Comparison of ENCODE assay signal across 6 cellular contexts in genomic region chr4:44046491-44046890, GRCh38.
"Had no signal": no experiment of that assay in that cellular context is flagged by ENCODE, and none has a peak within 500 bp of the region (broad histone marks: within the 10 kb centered on the region; RNA-seq: fewer than 3 reads in every experiment).

No MANE protein-coding gene starts in this region.

- H3K4me3 ChIP-seq: K562 had no signal

- ATAC-seq: HepG2, K562 had no signal

- H3K27ac ChIP-seq: HL-60 had no signal

- FAIRE-seq: HepG2, HTR-8/SVneo, K562 had no signal

- DNase-seq: IMR-90, KBM-7 had no signal
